In the genomic region with DNA sequence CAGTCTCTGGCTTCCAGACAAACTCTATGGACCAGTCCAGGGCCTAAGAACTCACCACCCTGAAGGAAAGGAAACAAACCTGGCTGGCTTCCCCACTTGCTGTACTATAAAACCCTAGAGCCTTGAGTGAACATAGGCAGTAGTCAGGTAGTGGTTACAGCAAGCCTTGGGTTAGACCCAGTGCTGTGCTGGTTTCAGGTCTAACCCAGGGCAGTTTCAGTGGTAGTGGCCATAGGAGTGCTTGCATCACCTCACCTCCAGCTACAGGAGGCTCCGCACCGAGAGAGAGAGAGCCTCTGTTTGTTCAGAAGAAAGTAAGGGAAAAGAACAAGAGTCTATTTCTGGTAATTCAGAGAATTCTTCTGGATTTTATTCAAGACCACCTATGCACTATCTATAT, we compare ENCODE assay signal across 28 cellular contexts.
"Had no signal": no experiment of that assay in that cellular context is flagged by ENCODE, and none has a peak within 500 bp of the region (broad histone marks: within the 10 kb centered on the region; RNA-seq: fewer than 3 reads in every experiment).

No MANE protein-coding gene starts in this region.

- H3K36me3 Mint-ChIP-seq: stimulated activated effector memory CD8-positive, alpha-beta T cell treated with anti-CD3 and anti-CD28 coated beads, Interleukin-12 subunit alpha, Interleukin-12 subunit beta, amount 100 ng/mL, for 72 hours; stimulated activated memory B cell treated with anti-CD40 and anti-IgM and Interleukin-4, amounts not matched to agents 10 μg/mL and 1 μg/mL and 100 μg/mL, for 72 hours; stimulated activated naive B cell treated with anti-CD40 and anti-IgM and Interleukin-4, amounts not matched to agents 10 μg/mL and 1 μg/mL and 100 μg/mL, for 72 hours; type B pancreatic cell had no signal

- H3K9me3 Mint-ChIP-seq: type B pancreatic cell had no signal

- H3K4me1 Mint-ChIP-seq: stimulated activated effector memory CD8-positive, alpha-beta T cell treated with anti-CD3 and anti-CD28 coated beads, Interleukin-12 subunit alpha, Interleukin-12 subunit beta, amount 100 ng/mL, for 72 hours; stimulated activated memory B cell treated with anti-CD40 and anti-IgM and Interleukin-4, amounts not matched to agents 10 μg/mL and 1 μg/mL and 100 μg/mL, for 72 hours; stimulated activated naive B cell treated with anti-CD40 and anti-IgM and Interleukin-4, amounts not matched to agents 10 μg/mL and 1 μg/mL and 100 μg/mL, for 72 hours; stimulated activated naive CD8-positive, alpha-beta T cell treated with anti-CD3 and anti-CD28 coated beads, Interleukin-15, amount 100 ng/mL, for 72 hours had no signal

- H3K27ac ChIP-seq: stomach, suprapubic skin, testis, thoracic aorta, thyroid gland, tibial artery, tibial nerve, transverse colon, upper lobe of left lung, upper lobe of right lung, uterus, vagina had no signal

- H3K9me3 ChIP-seq: testis, thoracic aorta, thyroid gland, tibial artery, upper lobe of left lung, upper lobe of right lung, uterus, vagina had no signal

- H3K36me3 ChIP-seq: stomach, suprapubic skin, thoracic aorta, thyroid gland, tibial artery, tibial nerve, transverse colon, upper lobe of left lung, upper lobe of right lung, uterus, vagina had no signal

- H3K27me3 Mint-ChIP-seq: stimulated activated memory B cell treated with anti-CD40 and anti-IgM and Interleukin-4, amounts not matched to agents 10 μg/mL and 1 μg/mL and 100 μg/mL, for 72 hours; stimulated activated naive B cell treated with anti-CD40 and anti-IgM and Interleukin-4, amounts not matched to agents 10 μg/mL and 1 μg/mL and 100 μg/mL, for 72 hours; stimulated activated naive CD8-positive, alpha-beta T cell treated with anti-CD3 and anti-CD28 coated beads, Interleukin-15, amount 100 ng/mL, for 72 hours; stimulated activated naive CD8-positive, alpha-beta T cell treated with anti-CD3 and anti-CD28 coated beads, Interleukin-15, Interleukin-2, amounts not matched to agents 100 ng/mL and 50 ng/mL, for 24 hours; type B pancreatic cell had no signal

- H3K4me3 ChIP-seq: stomach, suprapubic skin, testis, thoracic aorta, thyroid gland, tibial artery, tibial nerve, transverse colon, upper lobe of left lung, upper lobe of right lung, uterus, vagina had no signal

- ATAC-seq: stimulated activated effector memory CD8-positive, alpha-beta T cell treated with anti-CD3 and anti-CD28 coated beads, Interleukin-12 subunit alpha, Interleukin-12 subunit beta, amount 100 ng/mL, for 72 hours; stimulated activated memory B cell treated with anti-CD40 and anti-IgM and Interleukin-4, amounts not matched to agents 10 μg/mL and 1 μg/mL and 100 μg/mL, for 72 hours; stimulated activated naive B cell treated with anti-CD40 and anti-IgM and Interleukin-4, amounts not matched to agents 10 μg/mL and 1 μg/mL and 100 μg/mL, for 72 hours; stimulated activated naive CD8-positive, alpha-beta T cell treated with anti-CD3 and anti-CD28 coated beads, Interleukin-15, amount 100 ng/mL, for 72 hours; stimulated activated naive CD8-positive, alpha-beta T cell treated with anti-CD3 and anti-CD28 coated beads, Interleukin-15, Interleukin-2, amounts not matched to agents 100 U/mL and 50 U/mL, for 24 hours had no signal

- H3K4me1 ChIP-seq: stomach, suprapubic skin, testis, thyroid gland, tibial artery, tibial nerve, transverse colon, upper lobe of left lung, upper lobe of right lung, uterus, vagina had no signal

- H3K4me3 Mint-ChIP-seq: stimulated activated effector memory CD8-positive, alpha-beta T cell treated with anti-CD3 and anti-CD28 coated beads, Interleukin-12 subunit alpha, Interleukin-12 subunit beta, amount 100 ng/mL, for 72 hours; stimulated activated memory B cell treated with anti-CD40 and anti-IgM and Interleukin-4, amounts not matched to agents 10 μg/mL and 1 μg/mL and 100 μg/mL, for 72 hours; stimulated activated naive B cell treated with anti-CD40 and anti-IgM and Interleukin-4, amounts not matched to agents 10 μg/mL and 1 μg/mL and 100 μg/mL, for 72 hours; stimulated activated naive CD8-positive, alpha-beta T cell treated with anti-CD3 and anti-CD28 coated beads, Interleukin-15, amount 100 ng/mL, for 72 hours; stimulated activated naive CD8-positive, alpha-beta T cell treated with anti-CD3 and anti-CD28 coated beads, Interleukin-15, Interleukin-2, amounts not matched to agents 100 ng/mL and 50 ng/mL, for 24 hours; type B pancreatic cell had no signal

- H3K27ac Mint-ChIP-seq: stimulated activated effector memory CD8-positive, alpha-beta T cell treated with anti-CD3 and anti-CD28 coated beads, Interleukin-12 subunit alpha, Interleukin-12 subunit beta, amount 100 ng/mL, for 72 hours; stimulated activated memory B cell treated with anti-CD40 and anti-IgM and Interleukin-4, amounts not matched to agents 10 μg/mL and 1 μg/mL and 100 μg/mL, for 72 hours; stimulated activated naive B cell treated with anti-CD40 and anti-IgM and Interleukin-4, amounts not matched to agents 10 μg/mL and 1 μg/mL and 100 μg/mL, for 72 hours; stimulated activated naive CD8-positive, alpha-beta T cell treated with anti-CD3 and anti-CD28 coated beads, Interleukin-15, amount 100 ng/mL, for 72 hours; stimulated activated naive CD8-positive, alpha-beta T cell treated with anti-CD3 and anti-CD28 coated beads, Interleukin-15, Interleukin-2, amounts not matched to agents 100 ng/mL and 50 ng/mL, for 24 hours; type B pancreatic cell had no signal

- DNase-seq: stimulated activated CD4-positive, alpha-beta T cell treated with anti-CD3 and anti-CD28 coated beads, Interleukin-2, amount 100 ng/mL, for 48 hours; stimulated activated CD4-positive, alpha-beta T cell treated with anti-CD3 and anti-CD28 coated beads, Interleukin-4, amount 100 ng/mL, for 1 hour; stimulated activated CD4-positive, alpha-beta T cell treated with anti-CD3 and anti-CD28 coated beads, Interleukin-4, amount 100 ng/mL, for 24 hours; stimulated activated CD4-positive, alpha-beta T cell treated with anti-CD3 and anti-CD28 coated beads, Interleukin-4, amount 100 ng/mL, for 4 hours; stimulated activated CD8-positive, alpha-beta memory T cell treated with anti-CD3 and anti-CD28 coated beads, Interleukin-4, amount 100 ng/mL, for 48 hours; stimulated activated naive B cell treated with anti-CD40 and anti-IgM and Interleukin-4, amounts not matched to agents 10 μg/mL and 1 μg/mL and 100 μg/mL, for 72 hours; stimulated activated naive CD4-positive, alpha-beta T cell; stimulated activated naive CD4-positive, alpha-beta T cell treated with Interleukin-2 at 50 U/mL for 16 hours; stimulated activated naive CD8-positive, alpha-beta T cell treated with anti-CD3 and anti-CD28 coated beads, Interleukin-15, amount 100 ng/mL, for 72 hours; stimulated activated naive CD8-positive, alpha-beta T cell treated with anti-CD3 and anti-CD28 coated beads, Interleukin-15, Interleukin-2, amounts not matched to agents 100 U/mL and 50 U/mL, for 24 hours; stomach; substantia nigra; testis; thyroid gland; tibial artery; transverse colon; trophoblast cell; upper lobe of left lung; upper lobe of right lung; uterus had no signal

- H3K27me3 ChIP-seq: stomach, suprapubic skin, testis, thyroid gland, tibial artery, tibial nerve, transverse colon, upper lobe of left lung, upper lobe of right lung, uterus, vagina had no signal
